ENCODE assay signal across 20 cellular contexts in the genomic region with DNA sequence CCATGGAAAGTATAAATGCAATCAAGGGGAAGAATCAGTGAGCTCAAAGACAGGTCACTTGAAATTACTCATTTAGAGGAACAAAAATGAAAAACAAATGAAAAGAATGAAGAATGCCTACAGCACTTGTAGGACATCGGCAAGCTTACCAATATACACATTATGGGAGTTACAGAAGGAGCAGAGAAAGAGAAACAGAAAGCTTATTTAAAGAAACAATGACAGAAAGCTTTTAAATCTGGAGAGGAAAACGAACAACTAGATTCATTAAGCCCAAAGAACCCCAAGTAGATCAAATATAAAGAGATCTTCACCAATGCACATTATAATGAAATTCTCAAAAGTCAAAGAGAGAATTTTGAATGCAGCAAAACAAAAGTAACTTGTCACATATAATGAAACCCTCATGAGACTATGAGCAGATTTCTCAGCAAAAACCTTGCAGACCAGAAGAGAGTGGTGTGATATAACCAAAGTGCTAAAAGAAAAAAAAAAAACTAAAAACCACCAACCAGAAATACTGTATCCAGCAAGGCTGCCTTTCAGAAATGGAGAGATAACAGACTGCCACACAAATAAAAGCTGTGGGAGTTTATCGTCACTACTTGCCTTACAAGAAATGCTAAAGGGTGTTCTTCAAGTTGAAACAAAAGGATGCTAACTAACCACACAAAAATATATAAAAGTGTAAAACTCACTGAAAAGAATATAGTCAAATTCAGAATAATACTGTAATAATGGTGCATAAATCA.
A peak's percentile ranks its signal among the peaks of the same experiment; 100 is the strongest.
DNase-seq lines count a peak whose midpoint lies in the region; ATAC-seq, FAIRE-seq and TF ChIP-seq lines count a peak whose summit lies in the region.
"Had no signal": no experiment of that assay in that cellular context is flagged by ENCODE, and none has a peak within 500 bp of the region (broad histone marks: within the 10 kb centered on the region; RNA-seq: fewer than 3 reads in every experiment).

No MANE protein-coding gene starts in this region.

- no peaks in the 10 kb centered on the region for H3K9me3 ChIP-seq in HEK293 (ENCODE audit: control insufficient read depth, insufficient read depth, low read depth, low read length)
- H3K9me3 ChIP-seq in GM12878 (replicated peaks; ENCODE audit: control insufficient read depth, insufficient read depth, low read length), result peaks cover 23% of the 10 kb centered on the region

- FAIRE-seq in GM12878 (lab: Jason Lieb, UNC), result no peak
- FAIRE-seq: A549, D721Med, GM12892, GM18507 had no signal

- TF ChIP-seq EP300 in GM12878 (IDR thresholded peaks at IDR 0.05; ENCODE audit: borderline replicate concordance in 1 of 2, control insufficient read depth in 1 of 2, low read depth in 2 of 2, low read length in 2 of 2), result no peak

- intact Hi-C loops in GM12878 (cut with micrococcal nuclease; ENCODE audit: unreplicated experiment), result no loop called here

- H3K4me2 ChIP-seq in GM12878 (ENCODE audit: control insufficient read depth, insufficient read depth), result no peak overlapping the region
- H3K4me2 ChIP-seq: A549 had no signal

- CTCF ChIA-PET in HEK293 (lab: Yijun Ruan, JAX), result no interaction called here
- CTCF ChIA-PET in GM12878 (lab: Yijun Ruan, JAX), result interaction anchor here (0.9 to 1.1 kb wide), 2 partner anchors 32 to 294 kb away, joined by 3 to 5 read pairs; no protein-coding TSS in a partner anchor

- DNase-seq in OCI-M1 (lab: John Stamatoyannopoulos, UW) (peak; percentile 25), GM12878 (ENCODE audit: low read depth, low spot score) (no peak)
- DNase-seq: AML-193; Caco-2; Calu3; CD4-positive, alpha-beta T cell; CD8-positive, alpha-beta T cell; DMS79 treated with DMSO at 0.1 percent for 48 hours; GF-D8 had no signal

- in situ Hi-C loops in GM12878 (cut with MboI), result no loop called here

- no peak for TF ChIP-seq RAD21 in GM12878 (IDR thresholded peaks at IDR 0.05; ENCODE audit: insufficient read depth, low read depth, low read length)

- RAD21 ChIA-PET in GM12878 (lab: Charles Lee; ENCODE audit: unreplicated experiment), result interaction anchor here (0.7 to 0.8 kb wide), 2 partner anchors 14 to 1921 kb away, joined by 3 read pairs; no protein-coding TSS in a partner anchor

- SMC1A ChIA-PET in GM12878 (lab: Charles Lee; ENCODE audit: uncharacterized antibody, unreplicated experiment), result interaction anchor here (1.1 to 1.2 kb wide), 3 partner anchors 17 to 406 kb away, joined by 4 to 7 read pairs (median 5); no protein-coding TSS in a partner anchor

- H3K36me3 ChIP-seq in HEK293 (ENCODE audit: control insufficient read depth in 2 of 2, insufficient read depth in 1 of 2, low read length in 2 of 2) (no peaks in the 10 kb centered on the region), GM12878 (ENCODE audit: control insufficient read depth in 2 of 2, insufficient read depth in 2 of 2, low read length in 1 of 2) (no peaks in the 10 kb centered on the region)

- no peak overlapping the region for H3K9ac ChIP-seq in GM12878 (ENCODE audit: control insufficient read depth, insufficient read depth, low read length)
- H3K9ac ChIP-seq: BLaER1 treated with 17β-estradiol and CSF1 and Interleukin-3, amounts not matched to agents 10 nM and 100 nM had no signal

- ATAC-seq in GM12878, result no peak
- no peak for ATAC-seq in HG03457 (IDR thresholded peaks at IDR 0.05; ENCODE audit: unreplicated experiment)
- no peak for ATAC-seq in GM18517 (IDR thresholded peaks at IDR 0.05; ENCODE audit: unreplicated experiment)
- no peak for ATAC-seq in HG03039 (IDR thresholded peaks at IDR 0.05; ENCODE audit: unreplicated experiment)
- ATAC-seq: A549; CD8-positive, alpha-beta T cell had no signal

- H2AFZ ChIP-seq in GM12878 (ENCODE audit: control insufficient read depth, low read depth, low read length), result no peak overlapping the region

- no peaks in the 10 kb centered on the region for H3K79me2 ChIP-seq in GM12878 (ENCODE audit: control insufficient read depth, insufficient read depth, low read length)

- H3K4me1 ChIP-seq in HEK293 (ENCODE audit: control insufficient read depth, insufficient read depth, low read length) (no peaks in the 10 kb centered on the region), GM12878 (ENCODE audit: control insufficient read depth, insufficient read depth, low read length) (no peaks in the 10 kb centered on the region)
- H3K4me1 ChIP-seq: A549, Caco-2 had no signal

- no peak for TF ChIP-seq POLR2A in GM12878 (IDR thresholded peaks at IDR 0.05; ENCODE audit: low read depth, low read length)

- BruUV-seq in GM12878 (replicated peaks; lab: Mats Ljungman, UMichigan), result no TSS peak

- 39% methylated on average over 3 of the region's 3 CpGs for WGBS in GM12878 (ENCODE audit: insufficient coverage, insufficient replicate concordance, low lambda C conversion rate, missing lambda C conversion rate)

- no peaks in the 10 kb centered on the region for H3K27me3 ChIP-seq in GM12878 (replicated peaks in 1 of 2; ENCODE audit: control insufficient read depth in 2 of 2, insufficient read depth in 2 of 2, low read length in 1 of 2)
- H3K27me3 ChIP-seq: BLaER1 treated with 17β-estradiol and CSF1 and Interleukin-3, amounts not matched to agents 10 nM and 100 nM had no signal

- H4K20me1 ChIP-seq in GM12878 (ENCODE audit: control insufficient read depth, insufficient read depth), result no peaks in the 10 kb centered on the region
- H4K20me1 ChIP-seq: BLaER1 treated with 17β-estradiol and CSF1 and Interleukin-3, amounts not matched to agents 10 nM and 100 nM had no signal

- no peak overlapping the region for H3K4me3 ChIP-seq in HEK293 (ENCODE audit: low read depth, low read length)
- H3K4me3 ChIP-seq in GM12878, result no peak overlapping the region
- H3K4me3 ChIP-seq: A549; BLaER1 treated with 17β-estradiol and CSF1 and Interleukin-3, amounts not matched to agents 10 nM and 100 nM had no signal

- H3K27ac ChIP-seq in HEK293 (ENCODE audit: extremely low read depth, low read depth, low read length), result no peak overlapping the region
- no peak overlapping the region for H3K27ac ChIP-seq in GM12878 (ENCODE audit: control insufficient read depth, insufficient read depth)
- H3K27ac ChIP-seq: 22Rv1; A549; BLaER1 treated with 17β-estradiol and CSF1 and Interleukin-3, amounts not matched to agents 10 nM and 100 nM; C4-2B had no signal

- TF ChIP-seq CTCF in HEK293 (tag by site-specific recombination; IDR thresholded peaks at IDR 0.05), result no peak
- TF ChIP-seq CTCF in GM12878 (IDR thresholded peaks at IDR 0.05 in 2 of 3, conservative IDR thresholded peaks at IDR 0.05 in 1 of 3; ENCODE audit: control insufficient read depth in 2 of 3, extremely low read depth in 1 of 3, insufficient read depth in 1 of 3, low read depth in 3 of 3, low read length in 3 of 3), result no peak

- POLR2A ChIA-PET in HEK293 (lab: Yijun Ruan, JAX) (interaction anchor here (0.7 kb wide), 1 partner anchor 25 kb away, joined by 3 read pairs; no protein-coding TSS in a partner anchor), GM12878 (lab: Charles Lee) (no interaction called here)

TF ChIP-seq in HEK293, 187 proteins besides CTCF, POLR2A, EP300 and RAD21 (continues in another document):
- TF ChIP-seq ZFP41 (tag by site-specific recombination; IDR thresholded peaks at IDR 0.05; ENCODE audit: borderline replicate concordance) (no peak), ZNF561 (tag by site-specific recombination; IDR thresholded peaks at IDR 0.05; ENCODE audit: borderline replicate concordance) (no peak), ZNF169 (tag by site-specific recombination; IDR thresholded peaks at IDR 0.05) (no peak), IKZF3 (tag by site-specific recombination; IDR thresholded peaks at IDR 0.05) (no peak)
- TF ChIP-seq, protein P1, sequence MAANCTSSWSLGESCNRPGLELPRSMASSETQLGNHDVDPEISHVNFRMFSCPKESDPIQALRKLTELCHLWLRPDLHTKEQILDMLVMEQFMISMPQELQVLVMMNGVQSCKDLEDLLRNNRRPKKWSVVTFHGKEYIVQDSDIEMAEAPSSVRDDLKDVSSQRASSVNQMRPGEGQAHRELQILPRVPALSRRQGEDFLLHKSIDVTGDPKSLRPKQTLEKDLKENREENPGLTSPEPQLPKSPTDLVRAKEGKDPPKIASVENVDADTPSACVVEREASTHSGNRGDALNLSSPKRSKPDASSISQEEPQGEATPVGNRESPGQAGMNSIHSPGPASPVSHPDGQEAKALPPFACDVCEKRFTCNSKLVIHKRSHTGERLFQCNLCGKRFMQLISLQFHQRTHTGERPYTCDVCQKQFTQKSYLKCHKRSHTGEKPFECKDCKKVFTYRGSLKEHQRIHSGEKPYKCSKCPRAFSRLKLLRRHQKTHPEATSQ (tag by site-specific recombination; IDR thresholded peaks at IDR 0.05), result no peak

TF ChIP-seq in GM12878, 131 proteins besides CTCF, POLR2A, EP300 and RAD21:
- TF ChIP-seq STAT1 (conservative IDR thresholded peaks at IDR 0.05), result no peak
- no peak for TF ChIP-seq SREBF2 (IDR thresholded peaks at IDR 0.05; ENCODE audit: low read length)
- peak; percentile 80; the same call in 1 of the 2 replicates for TF ChIP-seq CBX5 (IDR thresholded peaks at IDR 0.05; ENCODE audit: low read depth)
